Comparison of ENCODE assay signal across 20 cellular contexts in the genomic region with DNA sequence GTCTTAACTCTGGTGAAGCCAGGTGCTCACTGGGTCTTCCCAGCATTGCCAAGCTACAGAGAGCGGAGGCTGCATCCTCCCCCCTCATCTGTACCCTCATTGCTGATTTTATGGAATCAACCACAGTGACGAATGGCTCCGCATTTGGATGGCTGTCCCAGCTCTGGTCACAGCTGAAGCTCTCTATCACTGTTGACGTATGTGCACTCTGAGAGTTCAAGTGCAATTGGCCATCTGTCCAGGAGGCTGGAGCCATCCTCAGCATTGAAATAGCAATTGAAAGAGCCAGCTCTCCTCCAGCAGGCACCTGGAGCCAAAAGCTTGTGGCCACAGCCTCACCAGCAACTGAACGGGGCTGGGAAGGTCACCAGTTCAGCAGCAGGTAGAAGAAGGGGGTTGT.
A peak's percentile ranks its signal among the peaks of the same experiment; 100 is the strongest.
DNase-seq lines count a peak whose midpoint lies in the region.
"Had no signal": no experiment of that assay in that cellular context is flagged by ENCODE, and none has a peak within 500 bp of the region (broad histone marks: within the 10 kb centered on the region; RNA-seq: fewer than 3 reads in every experiment).

No MANE protein-coding gene starts in this region.

- H3K4me3 Mint-ChIP-seq in activated T-cell treated with anti-CD3 and anti-CD28 coated beads, Interleukin-2, amount 50 U/mL, for 24 hours = no peak overlapping the region
- H3K4me3 Mint-ChIP-seq: B cell; CD4-positive, CD25-positive, alpha-beta regulatory T cell; CD8-positive, alpha-beta T cell; GM23338; H9 had no signal

- no peaks in the 10 kb centered on the region for H3K36me3 Mint-ChIP-seq in activated T-cell treated with anti-CD3 and anti-CD28 coated beads, Interleukin-2, amount 50 U/mL, for 24 hours (ENCODE audit: low read depth)
- H3K36me3 Mint-ChIP-seq: CD4-positive, CD25-positive, alpha-beta regulatory T cell; CD8-positive, alpha-beta T cell had no signal

- H3K18ac ChIP-seq in trophoblast cell (ENCODE audit: low read length) = no peak overlapping the region

- no peaks in the 10 kb centered on the region for H3K79me2 ChIP-seq in trophoblast cell (ENCODE audit: control insufficient read depth, insufficient read depth, low read length, poor library complexity)

- H3K79me1 ChIP-seq in trophoblast cell (ENCODE audit: low read length) = no peaks in the 10 kb centered on the region

- no peak overlapping the region for H2AFZ ChIP-seq in trophoblast cell (ENCODE audit: insufficient read depth, low read length, poor library complexity)
- H2AFZ ChIP-seq: GM23338 had no signal

- no peak overlapping the region for H4K8ac ChIP-seq in trophoblast cell (ENCODE audit: low read depth, low read length)

- no peaks in the 10 kb centered on the region for H3K36me3 ChIP-seq in trophoblast cell (ENCODE audit: control insufficient read depth in 1 of 2, insufficient read depth in 2 of 2, low read length in 2 of 2)
- H3K36me3 ChIP-seq: BLaER1 had no signal

- no peak overlapping the region for H3K14ac ChIP-seq in trophoblast cell (ENCODE audit: low read length)

- no peaks in the 10 kb centered on the region for H3K27me3 Mint-ChIP-seq in activated T-cell treated with anti-CD3 and anti-CD28 coated beads, Interleukin-2, amount 50 U/mL, for 24 hours
- H3K27me3 Mint-ChIP-seq: B cell had no signal

- no peak overlapping the region for H2AK5ac ChIP-seq in trophoblast cell (ENCODE audit: low read length)

- H3K4me1 Mint-ChIP-seq in activated T-cell treated with anti-CD3 and anti-CD28 coated beads, Interleukin-2, amount 50 U/mL, for 24 hours (ENCODE audit: low read depth) = no peaks in the 10 kb centered on the region
- H3K4me1 Mint-ChIP-seq: B cell, GM23338 had no signal

- H4K91ac ChIP-seq in trophoblast cell (ENCODE audit: low read depth, low read length) = no peak overlapping the region

- no peak overlapping the region for H3K23ac ChIP-seq in trophoblast cell (ENCODE audit: low read length)

- no peak overlapping the region for H2BK5ac ChIP-seq in trophoblast cell (ENCODE audit: low read depth, low read length, poor library complexity)

- H3K9me3 ChIP-seq in trophoblast cell (ENCODE audit: insufficient read depth, low read depth, low read length) = no peaks in the 10 kb centered on the region
- H3K9me3 ChIP-seq: BLaER1, Caco-2 had no signal

- peak; percentile 64 for DNase-seq in G401 (ENCODE audit: low spot score)
- peak; percentile 74 to 86 for DNase-seq in SHP77 (lab: John Stamatoyannopoulos, UW)
- DNase-seq in cerebellar cortex (ENCODE audit: low spot score) = peak; percentile 63
- DNase-seq in trophoblast cell = no peak
- DNase-seq in AG08395 (ENCODE audit: low spot score) = no peak
- no peak for DNase-seq in MV-4-11 (lab: John Stamatoyannopoulos, UW)
- no peak for DNase-seq in activated T-cell treated with anti-CD3 and anti-CD28 coated beads, Interleukin-2, amount 50 U/mL, for 24 hours
- no peak for DNase-seq in NCI-H146 (lab: John Stamatoyannopoulos, UW)
- DNase-seq: Caco-2; CD4-positive, CD25-positive, alpha-beta regulatory T cell; CD8-positive, alpha-beta T cell; DMS153; DND-41; GDM1; H9 had no signal

- no peak overlapping the region for H3K4ac ChIP-seq in trophoblast cell (ENCODE audit: low read depth, low read length)

- no peak overlapping the region for H3K27ac ChIP-seq in trophoblast cell (ENCODE audit: low read depth, low read length)
- H3K27ac ChIP-seq: BLaER1, C4-2B had no signal

- peaks cover 10% of the 10 kb centered on the region for H3K9me3 Mint-ChIP-seq in activated T-cell treated with anti-CD3 and anti-CD28 coated beads, Interleukin-2, amount 50 U/mL, for 24 hours
- H3K9me3 Mint-ChIP-seq: H9 had no signal

- no peaks in the 10 kb centered on the region for H3K27me3 ChIP-seq in trophoblast cell (ENCODE audit: insufficient read depth, low read length)
- H3K27me3 ChIP-seq: BLaER1 had no signal

- no peak overlapping the region for H4K12ac ChIP-seq in trophoblast cell (ENCODE audit: low read depth, low read length)

- no peak overlapping the region for H2BK120ac ChIP-seq in trophoblast cell (ENCODE audit: insufficient read depth, low read length, poor library complexity)

- H3K4me1 ChIP-seq in trophoblast cell (ENCODE audit: control insufficient read depth in 1 of 2, insufficient read depth in 2 of 2, low read length in 2 of 2) = no peaks in the 10 kb centered on the region
- H3K4me1 ChIP-seq: Caco-2 had no signal

- WGBS in trophoblast cell (ENCODE audit: extremely low coverage, insufficient coverage, insufficient read length) = no CpG with 5 or more reads among the region's 5 CpGs

- in situ Hi-C loops in G401 (cut with HindIII; ENCODE audit: low sequenced_read_pairs) = no loop called here

- H3K4me2 ChIP-seq in trophoblast cell (ENCODE audit: low read length) = no peak overlapping the region
- H3K4me2 ChIP-seq: BLaER1, GM23338 had no signal

- H3K27ac Mint-ChIP-seq in activated T-cell treated with anti-CD3 and anti-CD28 coated beads, Interleukin-2, amount 50 U/mL, for 24 hours = no peak overlapping the region
- H3K27ac Mint-ChIP-seq: B cell; CD4-positive, CD25-positive, alpha-beta regulatory T cell; CD8-positive, alpha-beta T cell; GM23338; H9 had no signal

- no peak overlapping the region for H3K4me3 ChIP-seq in trophoblast cell (ENCODE audit: low read depth, low read length)
- H3K4me3 ChIP-seq: BLaER1, GM12878, GM23338 had no signal

- no peak overlapping the region for H2BK12ac ChIP-seq in trophoblast cell (ENCODE audit: low read length)

- H3K9ac ChIP-seq in trophoblast cell (ENCODE audit: low read length) = peak overlapping the region; percentile 62
- H3K9ac ChIP-seq: BLaER1 had no signal

Comparison
In these comparisons a context has a peak if more than half of its experiments do, and no peak if none do; other contexts are left out.
1. DNase-seq: peak in G401 (single experiment), SHP77 (2 of 2) and cerebellar cortex (single experiment); none in trophoblast cell (0 of 2), AG08395 (single experiment), MV-4-11 (single experiment), activated T-cell treated with anti-CD3 and anti-CD28 coated beads, Interleukin-2, amount 50 U/mL, for 24 hours (single experiment) and NCI-H146 (single experiment).